ENCODE assay signal across 10 cellular contexts in the genomic region with DNA sequence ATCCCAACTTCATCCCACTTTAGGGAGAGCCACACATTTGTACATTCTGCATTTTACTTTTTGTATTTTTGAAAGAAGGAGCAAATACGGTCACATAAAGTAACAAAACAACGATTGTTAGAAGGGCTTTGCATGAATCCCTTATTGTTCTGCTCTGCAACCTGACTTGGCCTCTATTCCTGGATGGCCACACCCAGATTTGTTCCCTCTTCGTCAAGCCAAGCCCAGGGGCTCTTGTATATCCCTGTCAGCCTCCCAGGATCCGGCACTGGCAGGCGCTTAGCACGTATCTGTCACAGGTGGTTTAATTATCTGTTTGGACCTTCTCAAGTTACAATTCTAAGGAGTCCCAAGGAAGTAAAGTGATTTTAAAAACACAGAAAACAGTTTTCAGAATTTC. TPM values are rescaled to one million over a fixed set of nuclear protein-coding genes. Genes with fewer than 3 reads are reported as not detected.
A peak's percentile ranks its signal among the peaks of the same experiment; 100 is the strongest.
DNase-seq lines count a peak whose midpoint lies in the region; ATAC-seq and TF ChIP-seq lines count a peak whose summit lies in the region.
"Had no signal": no experiment of that assay in that cellular context is flagged by ENCODE, and none has a peak within 500 bp of the region (broad histone marks: within the 10 kb centered on the region; RNA-seq: fewer than 3 reads in every experiment).

No MANE protein-coding gene starts in this region.

- H3K4me1 ChIP-seq in HEK293 (ENCODE audit: control insufficient read depth, insufficient read depth, low read length) (peaks cover 7% of the 10 kb centered on the region; the same call in 1 of the 2 replicates), right cardiac atrium (ENCODE audit: control insufficient read depth, insufficient read depth, low read length) (peaks cover 3% of the 10 kb centered on the region), sigmoid colon (peaks cover 0 to 3% (median 0%) of the 10 kb centered on the region in 4 donors)

- H3K27me3 Mint-ChIP-seq in immature natural killer cell (ENCODE audit: low read depth in 3 of 3), result peaks cover 6 to 17% (median 11%) of the 10 kb centered on the region in 3 donors

- H3K36me3 ChIP-seq in HEK293 (ENCODE audit: control insufficient read depth in 2 of 2, insufficient read depth in 1 of 2, low read length in 2 of 2), result no peaks in the 10 kb centered on the region
- no peaks in the 10 kb centered on the region for H3K36me3 ChIP-seq in sigmoid colon

- H3K27ac ChIP-seq in HEK293 (ENCODE audit: extremely low read depth, low read depth, low read length), result no peak overlapping the region
- H3K27ac ChIP-seq in RWPE1, result peak overlapping the region; percentile 99
- peak overlapping the region; percentile 28 for H3K27ac ChIP-seq in right cardiac atrium (ENCODE audit: low read length)
- no peak overlapping the region for H3K27ac ChIP-seq in sigmoid colon

- H3K4me1 Mint-ChIP-seq in immature natural killer cell, result no peaks in the 10 kb centered on the region

- no peak for TF ChIP-seq POLR2A in sigmoid colon (IDR thresholded peaks at IDR 0.05)

- H3K9me3 Mint-ChIP-seq in immature natural killer cell, result peaks cover 8 to 29% (median 16%) of the 10 kb centered on the region in 6 donors

- no peak overlapping the region for H3K27ac Mint-ChIP-seq in immature natural killer cell

- TF ChIP-seq CTCF in HEK293 (tag by site-specific recombination; IDR thresholded peaks at IDR 0.05) (no peak), RWPE1 (conservative IDR thresholded peaks at IDR 0.05; ENCODE audit: low read depth) (no peak), sigmoid colon (IDR thresholded peaks at IDR 0.05) (no peak)

- ATAC-seq in right cardiac atrium (no peak), HG03135 (IDR thresholded peaks at IDR 0.05; ENCODE audit: unreplicated experiment) (no peak), HG02970 (IDR thresholded peaks at IDR 0.05; ENCODE audit: low FRiP score, unreplicated experiment) (no peak)

- no peak overlapping the region for H3K4me3 ChIP-seq in HEK293 (ENCODE audit: low read depth, low read length)
- no peak overlapping the region for H3K4me3 ChIP-seq in right cardiac atrium (ENCODE audit: low read length)
- H3K4me3 ChIP-seq in sigmoid colon, result no peak overlapping the region

- no peak for TF ChIP-seq EP300 in sigmoid colon (IDR thresholded peaks at IDR 0.05)

- CTCF ChIA-PET in HEK293 (lab: Yijun Ruan, JAX), result no interaction called here
- CTCF ChIA-PET in RWPE1 (lab: Yijun Ruan, JAX), result no interaction called here

- peak; percentile 85 for DNase-seq in RWPE1 (ENCODE audit: low spot score)
- DNase-seq in right cardiac atrium, result peak in 2 of 3 donors; percentile 22 to 28
- peak; percentile 35 for DNase-seq in sigmoid colon
- DNase-seq in immature natural killer cell, result no peak
- no peak for DNase-seq in glomerular visceral epithelial cell (ENCODE audit: extremely low spot score)
- DNase-seq: central memory CD4-positive, alpha-beta T cell; NCI-H1092 treated with DMSO at 0.1 percent for 48 hours had no signal

- 55% methylated on average over 6 of the region's 6 CpGs for WGBS in right cardiac atrium
- WGBS in sigmoid colon, 2 donors, result 19 to 63% methylated on average over 6 of the region's 6 CpGs

- H3K9me3 ChIP-seq in HEK293 (ENCODE audit: control insufficient read depth, insufficient read depth, low read depth, low read length) (no peaks in the 10 kb centered on the region), right cardiac atrium (ENCODE audit: control insufficient read depth, low read length) (no peaks in the 10 kb centered on the region), sigmoid colon (peaks cover 0 to 16% (median 2%) of the 10 kb centered on the region in 4 donors)

- H3K4me3 Mint-ChIP-seq in immature natural killer cell, result no peak overlapping the region

- peaks cover 5 to 7% (median 7%) of the 10 kb centered on the region in 3 donors for H3K36me3 Mint-ChIP-seq in immature natural killer cell

- intact Hi-C loops in right cardiac atrium (cut with DNase I) (no loop called here), sigmoid colon (cut with DNase I) (no loop called here)

- POLR2A ChIA-PET in HEK293 (lab: Yijun Ruan, JAX), result no interaction called here
- POLR2A ChIA-PET in RWPE1 (lab: Yijun Ruan, JAX; ENCODE audit: low non-redundant PET), result no interaction called here

- H3K27me3 ChIP-seq in right cardiac atrium (ENCODE audit: control insufficient read depth, insufficient read depth) (no peaks in the 10 kb centered on the region), sigmoid colon (peaks cover 0 to 15% (median 8%) of the 10 kb centered on the region in 3 donors)

TF ChIP-seq in HEK293, 187 proteins besides CTCF, POLR2A, EP300 and RAD21:
- TF ChIP-seq KLF10 (tag by site-specific recombination; IDR thresholded peaks at IDR 0.05) (no peak), ZFP3 (tag by site-specific recombination; IDR thresholded peaks at IDR 0.05; ENCODE audit: low read depth) (no peak), SCRT2 (tag by site-specific recombination; IDR thresholded peaks at IDR 0.05) (peak; percentile 67), ZNF707 (tag by site-specific recombination; IDR thresholded peaks at IDR 0.05) (no peak), ZNF335 (tag by site-specific recombination; conservative IDR thresholded peaks at IDR 0.05) (no peak), ZNF140 (tag by site-specific recombination; IDR thresholded peaks at IDR 0.05) (no peak)
- TF ChIP-seq, protein P1, sequence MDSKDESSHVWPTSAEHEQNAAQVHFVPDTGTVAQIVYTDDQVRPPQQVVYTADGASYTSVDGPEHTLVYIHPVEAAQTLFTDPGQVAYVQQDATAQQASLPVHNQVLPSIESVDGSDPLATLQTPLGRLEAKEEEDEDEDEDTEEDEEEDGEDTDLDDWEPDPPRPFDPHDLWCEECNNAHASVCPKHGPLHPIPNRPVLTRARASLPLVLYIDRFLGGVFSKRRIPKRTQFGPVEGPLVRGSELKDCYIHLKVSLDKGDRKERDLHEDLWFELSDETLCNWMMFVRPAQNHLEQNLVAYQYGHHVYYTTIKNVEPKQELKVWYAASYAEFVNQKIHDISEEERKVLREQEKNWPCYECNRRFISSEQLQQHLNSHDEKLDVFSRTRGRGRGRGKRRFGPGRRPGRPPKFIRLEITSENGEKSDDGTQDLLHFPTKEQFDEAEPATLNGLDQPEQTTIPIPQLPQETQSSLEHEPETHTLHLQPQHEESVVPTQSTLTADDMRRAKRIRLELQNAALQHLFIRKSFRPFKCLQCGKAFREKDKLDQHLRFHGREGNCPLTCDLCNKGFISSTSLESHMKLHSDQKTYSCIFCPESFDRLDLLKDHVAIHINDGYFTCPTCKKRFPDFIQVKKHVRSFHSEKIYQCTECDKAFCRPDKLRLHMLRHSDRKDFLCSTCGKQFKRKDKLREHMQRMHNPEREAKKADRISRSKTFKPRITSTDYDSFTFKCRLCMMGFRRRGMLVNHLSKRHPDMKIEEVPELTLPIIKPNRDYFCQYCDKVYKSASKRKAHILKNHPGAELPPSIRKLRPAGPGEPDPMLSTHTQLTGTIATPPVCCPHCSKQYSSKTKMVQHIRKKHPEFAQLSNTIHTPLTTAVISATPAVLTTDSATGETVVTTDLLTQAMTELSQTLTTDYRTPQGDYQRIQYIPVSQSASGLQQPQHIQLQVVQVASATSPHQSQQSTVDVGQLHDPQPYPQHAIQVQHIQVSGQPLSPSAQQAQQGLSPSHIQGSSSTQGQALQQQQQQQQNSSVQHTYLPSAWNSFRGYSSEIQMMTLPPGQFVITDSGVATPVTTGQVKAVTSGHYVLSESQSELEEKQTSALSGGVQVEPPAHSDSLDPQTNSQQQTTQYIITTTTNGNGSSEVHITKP (tag by site-specific recombination; IDR thresholded peaks at IDR 0.05), result peak; percentile 73
- TF ChIP-seq, protein P2, sequence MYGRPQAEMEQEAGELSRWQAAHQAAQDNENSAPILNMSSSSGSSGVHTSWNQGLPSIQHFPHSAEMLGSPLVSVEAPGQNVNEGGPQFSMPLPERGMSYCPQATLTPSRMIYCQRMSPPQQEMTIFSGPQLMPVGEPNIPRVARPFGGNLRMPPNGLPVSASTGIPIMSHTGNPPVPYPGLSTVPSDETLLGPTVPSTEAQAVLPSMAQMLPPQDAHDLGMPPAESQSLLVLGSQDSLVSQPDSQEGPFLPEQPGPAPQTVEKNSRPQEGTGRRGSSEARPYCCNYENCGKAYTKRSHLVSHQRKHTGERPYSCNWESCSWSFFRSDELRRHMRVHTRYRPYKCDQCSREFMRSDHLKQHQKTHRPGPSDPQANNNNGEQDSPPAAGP (tag by site-specific recombination; IDR thresholded peaks at IDR 0.05), result no peak
- TF ChIP-seq, protein P3, sequence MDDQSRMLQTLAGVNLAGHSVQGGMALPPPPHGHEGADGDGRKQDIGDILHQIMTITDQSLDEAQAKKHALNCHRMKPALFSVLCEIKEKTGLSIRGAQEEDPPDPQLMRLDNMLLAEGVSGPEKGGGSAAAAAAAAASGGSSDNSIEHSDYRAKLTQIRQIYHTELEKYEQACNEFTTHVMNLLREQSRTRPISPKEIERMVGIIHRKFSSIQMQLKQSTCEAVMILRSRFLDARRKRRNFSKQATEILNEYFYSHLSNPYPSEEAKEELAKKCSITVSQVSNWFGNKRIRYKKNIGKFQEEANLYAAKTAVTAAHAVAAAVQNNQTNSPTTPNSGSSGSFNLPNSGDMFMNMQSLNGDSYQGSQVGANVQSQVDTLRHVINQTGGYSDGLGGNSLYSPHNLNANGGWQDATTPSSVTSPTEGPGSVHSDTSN (CRISPR knock-in tag; IDR thresholded peaks at IDR 0.05), result no peak

RNA-seq across cellular contexts. Expression of a gene that starts 28.0 kb away (rescaled TPM):
- total RNA-seq in right cardiac atrium (not detected), sigmoid colon (not detected)
- polyA plus RNA-seq in right cardiac atrium (not detected), sigmoid colon (not detected), immature natural killer cell (not detected)

Comparison
In these comparisons a context has a peak if more than half of its experiments do, and no peak if none do; other contexts are left out.
1. H3K27ac ChIP-seq: peak in RWPE1 (single experiment) and right cardiac atrium (single experiment); none in HEK293 (single experiment) and sigmoid colon (0 of 4).
2. DNase-seq: peak in RWPE1 (single experiment), right cardiac atrium (2 of 3) and sigmoid colon (single experiment); none in immature natural killer cell (0 of 3) and glomerular visceral epithelial cell (single experiment).